ENCODE assay signal across 8 cellular contexts in the genomic region with DNA sequence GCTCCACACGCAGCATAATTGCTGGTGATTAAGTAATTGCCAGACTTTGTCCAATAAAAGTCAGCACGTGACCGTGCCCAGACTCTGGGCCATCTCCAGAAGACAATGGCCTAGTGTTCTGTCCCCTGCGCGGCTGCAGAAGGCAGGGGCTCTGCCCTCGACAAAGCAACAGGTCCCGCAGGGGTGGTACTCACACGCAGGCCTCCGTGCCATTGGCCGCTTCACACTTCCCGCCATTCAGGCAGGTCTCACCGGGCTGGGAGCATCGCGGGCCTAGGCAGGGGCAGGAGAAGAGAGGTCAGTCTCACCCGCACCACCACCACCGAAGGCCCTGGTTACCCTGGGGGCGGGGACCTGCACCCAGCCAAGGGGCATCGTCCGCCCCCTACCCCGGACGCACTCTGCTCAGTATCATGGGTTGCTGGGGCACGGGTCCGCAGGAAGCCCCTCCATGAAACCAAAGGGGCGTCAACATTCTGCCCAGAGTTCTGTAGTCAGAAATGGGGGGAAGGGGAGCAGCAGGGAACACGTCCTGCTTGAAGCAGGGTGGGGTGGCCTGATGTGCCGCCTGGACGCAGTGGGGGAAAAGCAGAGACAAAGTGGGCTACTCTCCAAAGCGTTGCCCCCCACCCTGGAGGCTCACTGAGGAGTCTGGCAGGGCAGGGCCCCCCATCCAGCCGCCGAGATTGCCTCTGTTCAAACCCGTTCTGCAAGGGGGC. TPM values are rescaled to one million over a fixed set of nuclear protein-coding genes. Genes with fewer than 3 reads are reported as not detected.
DNase-seq lines count a peak whose midpoint lies in the region; TF ChIP-seq lines count a peak whose summit lies in the region.

No MANE protein-coding gene starts in this region.

- BruUV-seq in PC-9 (replicated peaks; lab: Mats Ljungman, UMichigan): no TSS peak

- H3K79me2 ChIP-seq in PC-9 (ENCODE audit: low read depth) (peaks cover 17% of the 10 kb centered on the region), fibroblast of lung (ENCODE audit: control insufficient read depth, insufficient read depth, low read length) (peaks cover 51% of the 10 kb centered on the region), neural progenitor cell (ENCODE audit: low read depth) (peaks cover 62% of the 10 kb centered on the region)

- peaks cover 34% of the 10 kb centered on the region for H3K4me1 ChIP-seq in PC-9 (replicated peaks; ENCODE audit: insufficient read depth)
- H3K4me1 ChIP-seq in fibroblast of lung (ENCODE audit: control insufficient read depth, extremely low read depth, insufficient read depth, low read length): peaks cover 17% of the 10 kb centered on the region
- peaks cover 58% of the 10 kb centered on the region for H3K4me1 ChIP-seq in neural progenitor cell

- POLR2A ChIA-PET in PC-9 (lab: Charles Lee; ENCODE audit: unreplicated experiment): interaction anchor here (0.8 kb wide), 1 partner anchor 55 kb away, joined by 3 read pairs; no protein-coding TSS in a partner anchor

- no peaks in the 10 kb centered on the region for H3K9me2 ChIP-seq in PC-9 (ENCODE audit: insufficient read depth)

- H3F3A ChIP-seq in PC-9 (ENCODE audit: insufficient read depth, low read depth) (peaks cover 24% of the 10 kb centered on the region; the same call in 1 of the 2 replicates), neural progenitor cell (ENCODE audit: low read depth) (peaks cover 41% of the 10 kb centered on the region)

- H3K27ac ChIP-seq in C4-2B (peak overlapping the region; percentile 99), PC-9 (no peak overlapping the region), fibroblast of lung (ENCODE audit: insufficient read depth, low read length) (no peak overlapping the region), neural progenitor cell (no peak overlapping the region)

- no peak overlapping the region for H3K27ac Mint-ChIP-seq in neural progenitor cell

- peak overlapping the region; percentile 92 for H3K4me3 Mint-ChIP-seq in neural progenitor cell

- CTCF ChIA-PET in PC-9 (lab: Charles Lee): interaction anchor here (0.5 kb wide), 1 partner anchor 60 kb away, joined by 3 read pairs; no protein-coding TSS in a partner anchor

- H3K27me3 ChIP-seq in PC-9 (ENCODE audit: insufficient read depth, low read depth) (no peaks in the 10 kb centered on the region), fibroblast of lung (ENCODE audit: control insufficient read depth, insufficient read depth, low read length) (no peaks in the 10 kb centered on the region), neural progenitor cell (peaks cover 13% of the 10 kb centered on the region)

- H2AFZ ChIP-seq in PC-9 (peak overlapping the region; percentile 77; the same call in 1 of the 2 replicates), fibroblast of lung (ENCODE audit: low read length) (no peak overlapping the region), neural progenitor cell (replicated peaks) (no peak overlapping the region)

- H3K36me3 Mint-ChIP-seq in neural progenitor cell: no peaks in the 10 kb centered on the region

- no peak for TF ChIP-seq CTCF in C4-2B (conservative IDR thresholded peaks at IDR 0.05)
- TF ChIP-seq CTCF in PC-9 (conservative IDR thresholded peaks at IDR 0.05): no peak
- TF ChIP-seq CTCF in fibroblast of lung (conservative IDR thresholded peaks at IDR 0.05 in 1 of 2, IDR thresholded peaks at IDR 0.05 in 1 of 2; ENCODE audit: low read depth in 1 of 2, low read length in 2 of 2): no peak
- no peak for TF ChIP-seq CTCF in neural progenitor cell (IDR thresholded peaks at IDR 0.05)

- peaks cover 51% of the 10 kb centered on the region for H3K4me1 Mint-ChIP-seq in neural progenitor cell

- H3K4me3 ChIP-seq in PC-9 (peak overlapping the region; percentile 96), fibroblast of lung (replicated peaks in 1 of 4; ENCODE audit: control extremely low read depth in 1 of 4, insufficient read depth in 1 of 4, low read depth in 3 of 4, low read length in 4 of 4) (peak overlapping the region; percentile 67 to 77 (median 70)), neural progenitor cell (peak overlapping the region; percentile 99)

- intact Hi-C loops in PC-9 (cut with micrococcal nuclease; ENCODE audit: unreplicated experiment): loop anchor here (1.0 to 2.0 kb wide), 2 partner anchors 34 to 81 kb away; no protein-coding TSS in a partner anchor

- H3K36me3 ChIP-seq in PC-9 (ENCODE audit: low read depth) (no peaks in the 10 kb centered on the region), fibroblast of lung (ENCODE audit: control insufficient read depth, insufficient read depth, low read length) (peaks cover 7% of the 10 kb centered on the region), neural progenitor cell (no peaks in the 10 kb centered on the region)

- H3K27me3 Mint-ChIP-seq in neural progenitor cell (ENCODE audit: insufficient read depth, low read depth): peaks cover 2% of the 10 kb centered on the region

- H3K9me3 ChIP-seq in PC-9 (ENCODE audit: insufficient read depth, low read depth) (no peaks in the 10 kb centered on the region), fibroblast of lung (ENCODE audit: control insufficient read depth, insufficient read depth, low read depth, low read length) (no peaks in the 10 kb centered on the region), neural progenitor cell (ENCODE audit: low read depth) (no peaks in the 10 kb centered on the region)

- H3K4me2 ChIP-seq in PC-9: peak overlapping the region; percentile 87
- H3K4me2 ChIP-seq in fibroblast of lung (ENCODE audit: extremely low read depth, insufficient read depth, low read length): peak overlapping the region; percentile 84
- peak overlapping the region; percentile 86 for H3K4me2 ChIP-seq in neural progenitor cell

- no peaks in the 10 kb centered on the region for H3K9me3 Mint-ChIP-seq in neural progenitor cell

- H4K20me1 ChIP-seq in PC-9 (ENCODE audit: insufficient read depth) (peaks cover 10% of the 10 kb centered on the region), fibroblast of lung (ENCODE audit: control insufficient read depth, extremely low read depth, insufficient read depth, low read length) (no peaks in the 10 kb centered on the region), neural progenitor cell (ENCODE audit: low read depth) (peaks cover 69% of the 10 kb centered on the region)

- DNase-seq in PC-9 (no peak), fibroblast of lung (ENCODE audit: low read depth in 2 of 2) (no peak), neural progenitor cell (ENCODE audit: low spot score) (no peak), NCI-H2107 treated with DMSO at 0.1 percent for 48 hours (lab: John Stamatoyannopoulos, UW; ENCODE audit: unreplicated experiment) (no peak), T1000 (lab: John Stamatoyannopoulos, UW) (no peak), MV-4-11 (lab: John Stamatoyannopoulos, UW) (no peak)
- DNase-seq in central memory CD4-positive, alpha-beta T cell: no peak

- H3K9ac ChIP-seq in fibroblast of lung (ENCODE audit: insufficient read depth, low read length) (peak overlapping the region; percentile 72), neural progenitor cell (no peak overlapping the region)

RNA-seq across cellular contexts. Expression of a gene that starts 1.9 kb away (rescaled TPM):
- total RNA-seq in PC-9 (2021) (39.2 and 51.4 TPM in 2 replicates), fibroblast of lung (10.9 and 12.1 TPM in 2 replicates), neural progenitor cell (ENCODE audit: low replicate concordance) (11.7 and 32.4 TPM in 2 replicates)
- polyA plus RNA-seq in fibroblast of lung: 0.98 and 3.3 TPM in 2 replicates
- polyA plus RNA-seq in fibroblast of lung (2012): 3.7 and 14.9 TPM in 2 replicates
- polyA minus RNA-seq in fibroblast of lung (ENCODE audit: low replicate concordance): 5.1 and 25.2 TPM in 2 replicates
